In the genomic region with DNA sequence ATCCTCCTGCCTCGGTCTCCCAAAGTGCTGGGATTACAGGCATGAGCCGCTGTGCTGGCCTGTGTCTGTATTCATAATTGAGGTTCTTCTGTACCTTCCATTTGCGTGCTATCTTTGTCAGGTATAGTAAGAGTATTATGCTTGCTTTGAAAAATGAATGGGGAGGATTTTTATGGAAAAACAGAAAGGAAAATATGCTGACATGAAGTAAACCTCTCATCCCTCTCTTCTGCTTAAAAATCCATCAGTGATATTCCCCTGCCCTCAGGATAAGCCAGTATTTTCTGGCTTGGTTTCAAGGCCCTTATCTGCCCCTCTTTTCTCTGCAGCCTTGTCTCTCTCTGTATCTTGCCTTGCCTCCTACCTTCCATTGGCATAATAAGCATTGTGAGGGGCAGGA, we compare ENCODE assay signal across 26 cellular contexts.
"Had no signal": no experiment of that assay in that cellular context is flagged by ENCODE, and none has a peak within 500 bp of the region (broad histone marks: within the 10 kb centered on the region; RNA-seq: fewer than 3 reads in every experiment).

No MANE protein-coding gene starts in this region.

- H3K9ac ChIP-seq: parathyroid adenoma had no signal

- DNase-seq: naive thymus-derived CD8-positive, alpha-beta T cell; nephron progenitor cell; occipital lobe; ovary; posterior cingulate gyrus; psoas muscle; right cardiac atrium; stimulated activated CD4-positive, alpha-beta T cell treated with anti-CD3 and anti-CD28 coated beads, Interleukin-15, amount 100 ng/mL, for 24 hours; stimulated activated CD4-positive, alpha-beta T cell treated with anti-CD3 and anti-CD28 coated beads, Interleukin-2, amount 100 ng/mL, for 24 hours; stimulated activated CD4-positive, alpha-beta T cell treated with anti-CD3 and anti-CD28 coated beads, Interleukin-2, amount 100 ng/mL, for 48 hours; stimulated activated CD4-positive, alpha-beta T cell treated with anti-CD3 and anti-CD28 coated beads, Interleukin-4, amount 100 ng/mL, for 24 hours; stimulated activated naive B cell treated with anti-CD40 and anti-IgM and Interleukin-4, amounts not matched to agents 10 μg/mL and 1 μg/mL and 100 μg/mL, for 72 hours; stimulated activated naive CD4-positive, alpha-beta T cell treated with Interleukin-2 at 50 U/mL for 16 hours; stomach; thyroid gland; trophoblast cell; upper lobe of left lung had no signal

- FAIRE-seq: urothelium cell line had no signal

- H3K27me3 ChIP-seq: ovary, stomach, thyroid gland, tibial nerve, upper lobe of left lung, vagina had no signal

- ATAC-seq: naive thymus-derived CD8-positive, alpha-beta T cell; natural killer cell treated with Interleukin-12 subunit alpha and Interleukin-12 subunit beta and Interleukin-15 and Interleukin-18, amount 100 ng/mL, for 72 hours; psoas muscle; right cardiac atrium; sciatic nerve; stimulated activated effector memory CD8-positive, alpha-beta T cell treated with anti-CD3 and anti-CD28 coated beads, Interleukin-12 subunit alpha, Interleukin-12 subunit beta, amount 100 ng/mL, for 72 hours; stimulated activated naive B cell treated with anti-CD40 and anti-IgM and Interleukin-4, amounts not matched to agents 10 μg/mL and 1 μg/mL and 100 μg/mL, for 72 hours had no signal

- H3K27ac ChIP-seq: ovary, parathyroid adenoma, psoas muscle, skin epidermis, stomach, thoracic aorta, thyroid gland, tibial nerve, upper lobe of left lung, vagina had no signal

- H3K4me1 ChIP-seq: parathyroid adenoma, psoas muscle, stomach, tibial nerve, upper lobe of left lung, vagina had no signal

- H3K79me2 ChIP-seq: parathyroid adenoma had no signal

- H2AFZ ChIP-seq: parathyroid adenoma had no signal

- H3K36me3 ChIP-seq: ovary, stomach, thoracic aorta, thyroid gland, tibial nerve, upper lobe of left lung, vagina had no signal

- H3K9me3 ChIP-seq: ovary, psoas muscle, thoracic aorta, thyroid gland, vagina had no signal

- H3K4me3 ChIP-seq: ovary, psoas muscle, skin epidermis, stomach, thoracic aorta, thyroid gland, tibial nerve, upper lobe of left lung, vagina had no signal
